Comparison of ENCODE assay signal across 10 cellular contexts in genomic region chr12:55673638-55674037, GRCh38. TPM values are rescaled to one million over a fixed set of nuclear protein-coding genes. Genes with fewer than 3 reads are reported as not detected.
DNase-seq lines count a peak whose midpoint lies in the region; ATAC-seq lines count a peak whose summit lies in the region.
"Had no signal": no experiment of that assay in that cellular context is flagged by ENCODE, and none has a peak within 500 bp of the region (broad histone marks: within the 10 kb centered on the region; RNA-seq: fewer than 3 reads in every experiment).

No MANE protein-coding gene starts in this region.

- peaks cover 16% of the 10 kb centered on the region for H3K4me1 Mint-ChIP-seq in memory B cell
- H3K4me1 Mint-ChIP-seq in activated naive CD4-positive, alpha-beta T cell treated with anti-CD3 and anti-CD28 coated beads for 36 hours (ENCODE audit: low read depth): no peaks in the 10 kb centered on the region
- H3K4me1 Mint-ChIP-seq: activated CD4-positive, alpha-beta T cell treated with anti-CD3 and anti-CD28 coated beads, Interleukin-2, amount 10 ng/mL, durations not matched to agents 24 days and 14 days had no signal

- H3K36me3 Mint-ChIP-seq in memory B cell: peaks cover 6% of the 10 kb centered on the region
- no peaks in the 10 kb centered on the region for H3K36me3 Mint-ChIP-seq in activated naive CD4-positive, alpha-beta T cell treated with anti-CD3 and anti-CD28 coated beads for 36 hours (ENCODE audit: low read depth)

- H3K27ac Mint-ChIP-seq in memory B cell: peak overlapping the region; percentile 80
- no peak overlapping the region for H3K27ac Mint-ChIP-seq in activated naive CD4-positive, alpha-beta T cell treated with anti-CD3 and anti-CD28 coated beads for 36 hours
- H3K27ac Mint-ChIP-seq: activated CD4-positive, alpha-beta T cell treated with anti-CD3 and anti-CD28 coated beads, Interleukin-2, amount 10 ng/mL, durations not matched to agents 24 days and 14 days had no signal

- ATAC-seq in GM18873 (IDR thresholded peaks at IDR 0.05; ENCODE audit: low FRiP score, unreplicated experiment) (peak; percentile 98), HG02571 (IDR thresholded peaks at IDR 0.05; ENCODE audit: unreplicated experiment) (peak; percentile 97), HG03575 (IDR thresholded peaks at IDR 0.05; ENCODE audit: extremely low read depth, insufficient number of reproducible peaks, low FRiP score, unreplicated experiment) (peak; percentile 97), memory B cell (ENCODE audit: low read depth) (peak; percentile 99)

- peak overlapping the region; percentile 76 for H3K4me3 Mint-ChIP-seq in memory B cell
- H3K4me3 Mint-ChIP-seq in activated naive CD4-positive, alpha-beta T cell treated with anti-CD3 and anti-CD28 coated beads for 36 hours: no peak overlapping the region
- H3K4me3 Mint-ChIP-seq: activated CD4-positive, alpha-beta T cell treated with anti-CD3 and anti-CD28 coated beads, Interleukin-2, amount 10 ng/mL, durations not matched to agents 24 days and 14 days had no signal

- H3K27me3 Mint-ChIP-seq in memory B cell: no peaks in the 10 kb centered on the region
- H3K27me3 Mint-ChIP-seq in activated naive CD4-positive, alpha-beta T cell treated with anti-CD3 and anti-CD28 coated beads for 36 hours (ENCODE audit: low read depth): no peaks in the 10 kb centered on the region

- intact Hi-C loops in activated naive CD4-positive, alpha-beta T cell treated with anti-CD3 and anti-CD28 coated beads for 36 hours (cut with micrococcal nuclease): no loop called here

- DNase-seq in memory B cell (ENCODE audit: low spot score in 2 of 2) (peak in 1 of 2 donors; percentile 29), SHP77 treated with DMSO at 0.1 percent for 48 hours (lab: John Stamatoyannopoulos, UW) (no peak), NCI-H446 (lab: John Stamatoyannopoulos, UW) (no peak), NCI-H524 (lab: John Stamatoyannopoulos, UW) (no peak)
- no peak for DNase-seq in activated naive CD4-positive, alpha-beta T cell treated with anti-CD3 and anti-CD28 coated beads for 36 hours
- DNase-seq: activated CD4-positive, alpha-beta T cell treated with anti-CD3 and anti-CD28 coated beads, Interleukin-2, amount 10 ng/mL, durations not matched to agents 24 days and 14 days had no signal

- H3K9me3 Mint-ChIP-seq in memory B cell: no peaks in the 10 kb centered on the region
- no peaks in the 10 kb centered on the region for H3K9me3 Mint-ChIP-seq in activated naive CD4-positive, alpha-beta T cell treated with anti-CD3 and anti-CD28 coated beads for 36 hours
- H3K9me3 Mint-ChIP-seq: activated CD4-positive, alpha-beta T cell treated with anti-CD3 and anti-CD28 coated beads, Interleukin-2, amount 10 ng/mL, durations not matched to agents 24 days and 14 days had no signal

- CTCF ChIA-PET in activated naive CD4-positive, alpha-beta T cell treated with anti-CD3 and anti-CD28 coated beads for 36 hours (lab: Charles Lee): interaction anchor here (0.8 to 1.5 kb wide), 2 partner anchors 17 to 27 kb away, joined by 3 read pairs; no protein-coding TSS in a partner anchor

RNA-seq across cellular contexts. Expression of gene ITGA7, which starts 34.1 kb away (rescaled TPM):
- total RNA-seq in activated naive CD4-positive, alpha-beta T cell treated with anti-CD3 and anti-CD28 coated beads for 36 hours: 1 to 10 TPM; 3.9 to 4.8 TPM

RNA-seq across cellular contexts. Expression of gene OR10P1, which starts 36.9 kb away (rescaled TPM):
- not detected for total RNA-seq in activated naive CD4-positive, alpha-beta T cell treated with anti-CD3 and anti-CD28 coated beads for 36 hours
- total RNA-seq: activated CD4-positive, alpha-beta T cell treated with anti-CD3 and anti-CD28 coated beads, Interleukin-2, amount 10 ng/mL, durations not matched to agents 24 days and 14 days; kidney epithelial cell had no signal

RNA-seq across cellular contexts. Expression of gene BLOC1S1, which starts 42.2 kb away (rescaled TPM):
- 100 to 1,000 TPM; 118 to 124 TPM for total RNA-seq in activated naive CD4-positive, alpha-beta T cell treated with anti-CD3 and anti-CD28 coated beads for 36 hours

RNA-seq across cellular contexts. Expression of gene RDH5, which starts 46.6 kb away (rescaled TPM):
- total RNA-seq in activated naive CD4-positive, alpha-beta T cell treated with anti-CD3 and anti-CD28 coated beads for 36 hours: 1 to 10 TPM; 2.1 to 2.6 TPM

RNA-seq across cellular contexts. Expression of gene CD63, which starts 55.2 kb away (rescaled TPM):
- total RNA-seq in activated naive CD4-positive, alpha-beta T cell treated with anti-CD3 and anti-CD28 coated beads for 36 hours: 10 to 100 TPM; 62.3 to 73.6 TPM
